5 cellular contexts compared by ENCODE assay signal in the genomic region with DNA sequence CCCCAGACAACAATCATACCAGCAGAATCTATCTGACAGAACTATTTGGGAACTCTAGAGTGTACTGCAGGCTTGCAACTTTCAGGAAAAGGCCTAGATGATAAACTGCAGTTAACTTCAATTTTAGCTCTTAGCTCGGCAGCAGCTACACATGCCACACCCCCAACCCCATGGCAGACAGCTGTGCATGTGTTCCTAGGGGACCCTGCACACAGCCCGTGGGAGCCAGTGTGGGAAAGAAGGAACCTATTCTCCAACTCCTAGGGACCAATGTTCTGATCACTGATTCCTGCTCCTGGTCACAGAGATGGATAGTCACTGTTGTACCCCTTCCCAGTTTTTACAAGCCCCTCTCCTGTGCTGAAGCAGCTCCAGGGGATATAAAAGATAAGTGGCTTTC.
"Had no signal": no experiment of that assay in that cellular context is flagged by ENCODE, and none has a peak within 500 bp of the region (broad histone marks: within the 10 kb centered on the region; RNA-seq: fewer than 3 reads in every experiment).

No MANE protein-coding gene starts in this region.

- DNase-seq: H9, HCEC 1CT, IMR-90 had no signal

- H2AFZ ChIP-seq: GM23338 had no signal

- H3K4me2 ChIP-seq: GM23338 had no signal

- H3K4me3 ChIP-seq: GM23338, K562 had no signal
